In the genomic region with DNA sequence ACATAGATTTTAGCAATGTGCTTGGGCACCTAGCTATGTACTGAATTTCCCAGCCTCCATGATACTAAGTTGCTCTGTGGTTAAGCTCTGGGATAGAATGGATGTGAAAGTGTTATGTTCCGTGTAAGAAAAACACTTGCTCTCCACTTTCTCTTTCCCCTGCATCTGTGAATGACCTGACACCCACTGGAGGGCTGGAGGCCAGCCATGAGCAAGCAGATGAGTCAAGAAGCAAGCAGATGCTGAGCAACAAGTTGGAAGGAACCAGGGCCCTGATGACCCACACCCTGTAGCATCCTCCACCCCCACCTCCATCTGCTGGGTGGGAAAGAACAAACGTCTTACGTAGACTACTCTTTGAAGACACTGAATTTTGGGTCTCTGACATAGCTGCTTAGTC, we compare ENCODE assay signal across 14 cellular contexts.
"Had no signal": no experiment of that assay in that cellular context is flagged by ENCODE, and none has a peak within 500 bp of the region (broad histone marks: within the 10 kb centered on the region; RNA-seq: fewer than 3 reads in every experiment).

No MANE protein-coding gene starts in this region.

- H3K4me1 Mint-ChIP-seq: activated B cell treated with CpG ODN at 0.5 μM for 24 hours had no signal

- H3K4me1 ChIP-seq: gastroesophageal sphincter, suprapubic skin, upper lobe of right lung had no signal

- H3K36me3 ChIP-seq: suprapubic skin, upper lobe of right lung had no signal

- DNase-seq: activated B cell treated with CpG ODN at 0.5 μM for 24 hours; activated CD4-positive, alpha-beta T cell treated with anti-CD3 and anti-CD28 coated beads, Interleukin-2, amount 10 ng/mL, durations not matched to agents 24 days and 14 days; activated CD8-positive, alpha-beta memory T cell treated with anti-CD3 and anti-CD28 coated beads for 24 hours; activated naive CD4-positive, alpha-beta T cell treated with anti-CD3 and anti-CD28 coated beads, Interleukin-2, amount 50 U/mL, for 16 hours; activated T-cell treated with anti-CD3 and anti-CD28 coated beads for 4 hours; amniotic stem cell; stimulated activated CD4-positive, alpha-beta T cell treated with anti-CD3 and anti-CD28 coated beads, Interleukin-2, amount 100 ng/mL, for 48 hours; stimulated activated naive CD4-positive, alpha-beta T cell treated with Interleukin-2 at 50 U/mL for 16 hours; upper lobe of right lung had no signal

- H3K4me3 ChIP-seq: gastroesophageal sphincter, suprapubic skin, upper lobe of right lung had no signal

- H3K27me3 ChIP-seq: gastroesophageal sphincter, suprapubic skin, upper lobe of right lung had no signal

- H3K9me3 ChIP-seq: upper lobe of right lung had no signal

- H3K27me3 Mint-ChIP-seq: activated B cell treated with CpG ODN at 0.5 μM for 24 hours; activated CD4-positive, alpha-beta T cell treated with anti-CD3 and anti-CD28 coated beads, Interleukin-2, amount 10 ng/mL, durations not matched to agents 24 days and 14 days had no signal

- H3K4me3 Mint-ChIP-seq: activated B cell treated with CpG ODN at 0.5 μM for 24 hours; activated CD4-positive, alpha-beta T cell treated with anti-CD3 and anti-CD28 coated beads, Interleukin-2, amount 10 ng/mL, durations not matched to agents 24 days and 14 days had no signal

- H3K27ac Mint-ChIP-seq: activated B cell treated with CpG ODN at 0.5 μM for 24 hours; activated CD4-positive, alpha-beta T cell treated with anti-CD3 and anti-CD28 coated beads, Interleukin-2, amount 10 ng/mL, durations not matched to agents 24 days and 14 days; activated T-helper 2 cell treated with anti-CD3 and anti-CD28 coated beads, Interferon-gamma antibody, Interleukin-2, Interleukin-4, amounts not matched to agents 10 μg/mL and 5 μg/mL and 100 μg/mL, durations not matched to agents 14 hours and 24 hours and 36 hours had no signal

- ATAC-seq: esophagus mucosa, gastroesophageal sphincter, sciatic nerve, upper lobe of right lung had no signal

- H3K27ac ChIP-seq: gastroesophageal sphincter, suprapubic skin, upper lobe of right lung had no signal
